In the genomic region with DNA sequence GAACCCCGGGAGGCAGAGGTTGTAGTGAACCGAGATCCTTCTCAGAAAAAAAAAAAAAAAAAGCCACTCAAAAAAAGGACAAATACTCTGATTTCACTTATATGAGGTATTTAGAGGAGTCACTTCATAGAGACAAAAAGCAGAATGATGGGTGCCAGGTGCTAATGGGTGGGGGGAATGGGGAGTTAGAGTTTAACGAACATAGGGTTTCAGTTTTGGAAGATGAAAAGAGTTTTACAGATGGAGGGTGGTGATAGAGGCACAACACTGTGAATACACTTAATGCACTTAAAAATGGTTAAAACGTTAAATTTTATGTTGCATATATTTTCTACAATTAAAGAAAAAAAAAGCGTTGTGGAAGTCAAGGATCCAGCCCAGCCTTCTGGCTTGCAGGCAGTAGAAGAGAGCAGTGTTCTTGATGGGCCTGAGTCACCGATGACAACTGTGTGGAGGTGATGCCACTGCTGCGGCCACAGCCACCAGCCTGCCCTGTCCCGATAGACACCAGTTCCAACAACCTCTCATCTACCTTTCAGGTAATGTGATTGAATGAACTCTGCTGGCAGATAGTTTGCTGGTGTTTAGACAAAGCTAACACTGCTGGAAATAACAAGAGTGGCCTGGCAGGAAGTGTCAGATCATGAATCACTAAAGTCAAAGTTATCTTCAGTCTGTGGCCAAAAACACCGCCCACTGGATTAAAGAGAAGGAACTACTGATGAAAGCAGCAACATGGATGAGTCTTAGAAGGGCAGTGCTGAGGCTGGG, we compare ENCODE assay signal across 1 cellular context.
A peak's percentile ranks its signal among the peaks of the same experiment; 100 is the strongest.
TF ChIP-seq lines count a peak whose summit lies in the region.

No MANE protein-coding gene starts in this region.

TF ChIP-seq in K562, 482 proteins besides CTCF, POLR2A, EP300 and RAD21 (continued from another document):
- TF ChIP-seq, protein P1, sequence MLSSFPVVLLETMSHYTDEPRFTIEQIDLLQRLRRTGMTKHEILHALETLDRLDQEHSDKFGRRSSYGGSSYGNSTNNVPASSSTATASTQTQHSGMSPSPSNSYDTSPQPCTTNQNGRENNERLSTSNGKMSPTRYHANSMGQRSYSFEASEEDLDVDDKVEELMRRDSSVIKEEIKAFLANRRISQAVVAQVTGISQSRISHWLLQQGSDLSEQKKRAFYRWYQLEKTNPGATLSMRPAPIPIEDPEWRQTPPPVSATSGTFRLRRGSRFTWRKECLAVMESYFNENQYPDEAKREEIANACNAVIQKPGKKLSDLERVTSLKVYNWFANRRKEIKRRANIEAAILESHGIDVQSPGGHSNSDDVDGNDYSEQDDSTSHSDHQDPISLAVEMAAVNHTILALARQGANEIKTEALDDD (IDR thresholded peaks at IDR 0.05), result peak; percentile 44; the same call in 1 of the 2 replicates
- peak; percentile 36; the same call in 1 of the 2 replicates for TF ChIP-seq TAL1 (IDR thresholded peaks at IDR 0.05)
- no peak for TF ChIP-seq TCF7 (IDR thresholded peaks at IDR 0.05; ENCODE audit: borderline replicate concordance)
- no peak for TF ChIP-seq CBX1 (IDR thresholded peaks at IDR 0.05; ENCODE audit: low read depth)
- TF ChIP-seq ARNT (IDR thresholded peaks at IDR 0.05), result no peak
- TF ChIP-seq RBFOX2 (IDR thresholded peaks at IDR 0.05; ENCODE audit: low read depth, low read length), result no peak
- TF ChIP-seq, protein P2, sequence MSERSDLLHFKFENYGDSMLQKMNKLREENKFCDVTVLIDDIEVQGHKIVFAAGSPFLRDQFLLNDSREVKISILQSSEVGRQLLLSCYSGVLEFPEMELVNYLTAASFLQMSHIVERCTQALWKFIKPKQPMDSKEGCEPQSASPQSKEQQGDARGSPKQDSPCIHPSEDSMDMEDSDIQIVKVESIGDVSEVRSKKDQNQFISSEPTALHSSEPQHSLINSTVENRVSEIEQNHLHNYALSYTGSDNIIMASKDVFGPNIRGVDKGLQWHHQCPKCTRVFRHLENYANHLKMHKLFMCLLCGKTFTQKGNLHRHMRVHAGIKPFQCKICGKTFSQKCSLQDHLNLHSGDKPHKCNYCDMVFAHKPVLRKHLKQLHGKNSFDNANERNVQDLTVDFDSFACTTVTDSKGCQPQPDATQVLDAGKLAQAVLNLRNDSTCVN (CRISPR knock-in tag; IDR thresholded peaks at IDR 0.05), result no peak
- no peak for TF ChIP-seq POLR2AphosphoS2 (IDR thresholded peaks at IDR 0.05; ENCODE audit: low read length)
- TF ChIP-seq GABPA (tag; conservative IDR thresholded peaks at IDR 0.05; ENCODE audit: low read depth), result 0 out of 2 replicates have a peak, but pooled peaks have one; percentile 15
- peak; percentile 69 for TF ChIP-seq EGR1 (conservative IDR thresholded peaks at IDR 0.05)
- TF ChIP-seq KDM5B (IDR thresholded peaks at IDR 0.05; ENCODE audit: insufficient replicate concordance, low read depth, low read length), result no peak
- TF ChIP-seq NCOA4 (IDR thresholded peaks at IDR 0.05; ENCODE audit: partially characterized antibody), result no peak
- no peak for TF ChIP-seq PURB (CRISPR knock-in tag; IDR thresholded peaks at IDR 0.05; ENCODE audit: low read depth)
- no peak for TF ChIP-seq DMBX1 (CRISPR knock-in tag; IDR thresholded peaks at IDR 0.05; ENCODE audit: borderline replicate concordance)
- TF ChIP-seq, protein P3, sequence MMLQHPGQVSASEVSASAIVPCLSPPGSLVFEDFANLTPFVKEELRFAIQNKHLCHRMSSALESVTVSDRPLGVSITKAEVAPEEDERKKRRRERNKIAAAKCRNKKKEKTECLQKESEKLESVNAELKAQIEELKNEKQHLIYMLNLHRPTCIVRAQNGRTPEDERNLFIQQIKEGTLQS (IDR thresholded peaks at IDR 0.05), result peak; percentile 52
- TF ChIP-seq, protein P3 (CRISPR knock-in tag; conservative IDR thresholded peaks at IDR 0.05), result no peak
- no peak for TF ChIP-seq ZNF79 (CRISPR knock-in tag; IDR thresholded peaks at IDR 0.05; ENCODE audit: low read depth)
- peak; percentile 53; the same call in 1 of the 2 replicates for TF ChIP-seq SMARCA4 (IDR thresholded peaks at IDR 0.05)
- TF ChIP-seq, protein P4, sequence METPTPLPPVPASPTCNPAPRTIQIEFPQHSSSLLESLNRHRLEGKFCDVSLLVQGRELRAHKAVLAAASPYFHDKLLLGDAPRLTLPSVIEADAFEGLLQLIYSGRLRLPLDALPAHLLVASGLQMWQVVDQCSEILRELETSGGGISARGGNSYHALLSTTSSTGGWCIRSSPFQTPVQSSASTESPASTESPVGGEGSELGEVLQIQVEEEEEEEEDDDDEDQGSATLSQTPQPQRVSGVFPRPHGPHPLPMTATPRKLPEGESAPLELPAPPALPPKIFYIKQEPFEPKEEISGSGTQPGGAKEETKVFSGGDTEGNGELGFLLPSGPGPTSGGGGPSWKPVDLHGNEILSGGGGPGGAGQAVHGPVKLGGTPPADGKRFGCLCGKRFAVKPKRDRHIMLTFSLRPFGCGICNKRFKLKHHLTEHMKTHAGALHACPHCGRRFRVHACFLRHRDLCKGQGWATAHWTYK (CRISPR knock-in tag; IDR thresholded peaks at IDR 0.05), result 0 out of 2 replicates have a peak, but pooled peaks have one; percentile 64
- TF ChIP-seq ATF7 (IDR thresholded peaks at IDR 0.05), result no peak
- TF ChIP-seq CBFA2T2 (conservative IDR thresholded peaks at IDR 0.05), result peak; percentile 43; the same call in 1 of the 2 replicates
- TF ChIP-seq, protein P5, sequence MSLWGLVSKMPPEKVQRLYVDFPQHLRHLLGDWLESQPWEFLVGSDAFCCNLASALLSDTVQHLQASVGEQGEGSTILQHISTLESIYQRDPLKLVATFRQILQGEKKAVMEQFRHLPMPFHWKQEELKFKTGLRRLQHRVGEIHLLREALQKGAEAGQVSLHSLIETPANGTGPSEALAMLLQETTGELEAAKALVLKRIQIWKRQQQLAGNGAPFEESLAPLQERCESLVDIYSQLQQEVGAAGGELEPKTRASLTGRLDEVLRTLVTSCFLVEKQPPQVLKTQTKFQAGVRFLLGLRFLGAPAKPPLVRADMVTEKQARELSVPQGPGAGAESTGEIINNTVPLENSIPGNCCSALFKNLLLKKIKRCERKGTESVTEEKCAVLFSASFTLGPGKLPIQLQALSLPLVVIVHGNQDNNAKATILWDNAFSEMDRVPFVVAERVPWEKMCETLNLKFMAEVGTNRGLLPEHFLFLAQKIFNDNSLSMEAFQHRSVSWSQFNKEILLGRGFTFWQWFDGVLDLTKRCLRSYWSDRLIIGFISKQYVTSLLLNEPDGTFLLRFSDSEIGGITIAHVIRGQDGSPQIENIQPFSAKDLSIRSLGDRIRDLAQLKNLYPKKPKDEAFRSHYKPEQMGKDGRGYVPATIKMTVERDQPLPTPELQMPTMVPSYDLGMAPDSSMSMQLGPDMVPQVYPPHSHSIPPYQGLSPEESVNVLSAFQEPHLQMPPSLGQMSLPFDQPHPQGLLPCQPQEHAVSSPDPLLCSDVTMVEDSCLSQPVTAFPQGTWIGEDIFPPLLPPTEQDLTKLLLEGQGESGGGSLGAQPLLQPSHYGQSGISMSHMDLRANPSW (CRISPR knock-in tag; IDR thresholded peaks at IDR 0.05), result no peak
- TF ChIP-seq MTF1 (CRISPR knock-in tag; IDR thresholded peaks at IDR 0.05; ENCODE audit: borderline replicate concordance), result no peak
- TF ChIP-seq NFIX (CRISPR knock-in tag; IDR thresholded peaks at IDR 0.05; ENCODE audit: low read depth), result no peak
- TF ChIP-seq BRF1 (IDR thresholded peaks at IDR 0.05; ENCODE audit: borderline replicate concordance, extremely low read depth, insufficient read length), result no peak
- peak; percentile 95 for TF ChIP-seq ZBTB17 (CRISPR knock-in tag; IDR thresholded peaks at IDR 0.05)
- no peak for TF ChIP-seq ZSCAN32 (CRISPR knock-in tag; IDR thresholded peaks at IDR 0.05)
